18 cellular contexts compared by ENCODE assay signal in the genomic region with DNA sequence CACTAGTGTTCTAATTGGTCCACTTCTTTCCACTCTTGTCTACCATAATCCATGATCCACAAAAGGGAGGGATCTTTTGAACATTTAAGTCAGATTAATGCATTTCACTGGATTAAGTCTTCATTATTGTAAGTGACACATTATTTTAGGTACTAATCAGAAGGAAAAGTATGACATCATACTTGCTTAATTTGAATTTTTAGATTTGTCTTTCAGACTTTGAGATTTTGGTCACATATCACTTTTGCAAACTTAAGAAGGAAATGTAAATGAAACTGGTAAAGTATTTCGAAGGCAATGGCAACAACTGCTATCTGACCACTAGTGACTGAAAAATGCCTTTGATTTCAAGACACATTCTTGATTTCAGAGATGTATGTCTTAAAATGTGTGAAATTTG. TPM values are rescaled to one million over a fixed set of nuclear protein-coding genes. Genes with fewer than 3 reads are reported as not detected.
DNase-seq lines count a peak whose midpoint lies in the region; ATAC-seq and TF ChIP-seq lines count a peak whose summit lies in the region.
"Had no signal": no experiment of that assay in that cellular context is flagged by ENCODE, and none has a peak within 500 bp of the region (broad histone marks: within the 10 kb centered on the region; RNA-seq: fewer than 3 reads in every experiment).

No MANE protein-coding gene starts in this region.

- H3K79me2 ChIP-seq in Loucy (ENCODE audit: insufficient read depth, low read length) = peaks cover 62% of the 10 kb centered on the region

- no peak overlapping the region for H3K9ac ChIP-seq in BLaER1 treated with 17β-estradiol and CSF1 and Interleukin-3, amounts not matched to agents 10 nM and 100 nM
- H3K9ac ChIP-seq in Loucy (ENCODE audit: low read depth, low read length, poor library complexity, severe bottlenecking) = peak overlapping the region; percentile 87
- H3K9ac ChIP-seq: BLaER1 had no signal

- H3K9me3 ChIP-seq in BLaER1 treated with 17β-estradiol and CSF1 and Interleukin-3, amounts not matched to agents 10 nM and 100 nM (replicated peaks in 1 of 11) = no peaks in the 10 kb centered on the region
- H3K9me3 ChIP-seq in Loucy (ENCODE audit: insufficient read depth, low read depth, low read length) = no peaks in the 10 kb centered on the region
- H3K9me3 ChIP-seq: BLaER1, HAP-1 had no signal

- H3K4me1 Mint-ChIP-seq in immature natural killer cell = peaks cover 7 to 18% of the 10 kb centered on the region in 2 donors
- H3K4me1 Mint-ChIP-seq in stimulated activated effector memory CD8-positive, alpha-beta T cell treated with anti-CD3 and anti-CD28 coated beads, Interleukin-12 subunit alpha, Interleukin-12 subunit beta, amount 100 ng/mL, for 72 hours = peaks cover 5% of the 10 kb centered on the region

- H3K4me2 ChIP-seq in BLaER1 treated with 17β-estradiol and CSF1 and Interleukin-3, amounts not matched to agents 10 nM and 100 nM = peak overlapping the region in 7 of 11 experiments; percentile 58 to 87 (median 80); a peak in 12 of 22 replicates
- peak overlapping the region; percentile 84 for H3K4me2 ChIP-seq in Loucy (ENCODE audit: low read depth, low read length, poor library complexity, severe bottlenecking)

- H3K4me1 ChIP-seq in BLaER1 treated with 17β-estradiol and CSF1 and Interleukin-3, amounts not matched to agents 10 nM and 100 nM = peaks cover 23 to 37% (median 31%) of the 10 kb centered on the region in 10 experiments
- H3K4me1 ChIP-seq in Loucy (ENCODE audit: insufficient read depth, low read length, poor library complexity, severe bottlenecking) = peaks cover 64% of the 10 kb centered on the region

- no peak for TF ChIP-seq CTCF in GM12865 (IDR thresholded peaks at IDR 0.05; ENCODE audit: insufficient read depth, low read depth, low read length, missing control alignments)
- TF ChIP-seq CTCF in Loucy (conservative IDR thresholded peaks at IDR 0.05; ENCODE audit: low read length) = no peak; the same call in 1 of the 2 replicates

- no peaks in the 10 kb centered on the region for H3K9me3 Mint-ChIP-seq in immature natural killer cell
- no peaks in the 10 kb centered on the region for H3K9me3 Mint-ChIP-seq in stimulated activated effector memory CD8-positive, alpha-beta T cell treated with anti-CD3 and anti-CD28 coated beads, Interleukin-12 subunit alpha, Interleukin-12 subunit beta, amount 100 ng/mL, for 72 hours
- H3K9me3 Mint-ChIP-seq: CD8-positive, alpha-beta T cell had no signal

- H3F3A ChIP-seq in Loucy (ENCODE audit: low read depth) = peaks cover 7% of the 10 kb centered on the region

- no peaks in the 10 kb centered on the region for H4K20me1 ChIP-seq in BLaER1 treated with 17β-estradiol and CSF1 and Interleukin-3, amounts not matched to agents 10 nM and 100 nM
- no peaks in the 10 kb centered on the region for H4K20me1 ChIP-seq in Loucy (ENCODE audit: insufficient read depth, low read length, poor library complexity, severe bottlenecking)
- H4K20me1 ChIP-seq: BLaER1 had no signal

- no peak overlapping the region for H3K4me3 Mint-ChIP-seq in immature natural killer cell
- no peak overlapping the region for H3K4me3 Mint-ChIP-seq in stimulated activated effector memory CD8-positive, alpha-beta T cell treated with anti-CD3 and anti-CD28 coated beads, Interleukin-12 subunit alpha, Interleukin-12 subunit beta, amount 100 ng/mL, for 72 hours
- H3K4me3 Mint-ChIP-seq: CD8-positive, alpha-beta T cell had no signal

- peaks cover 0 to 3% (median 3%) of the 10 kb centered on the region in 3 donors for H3K27me3 Mint-ChIP-seq in immature natural killer cell (ENCODE audit: low read depth in 3 of 3)

- no peaks in the 10 kb centered on the region for H3K9me2 ChIP-seq in Loucy (replicated peaks; ENCODE audit: low read depth, low read length)

- no peak overlapping the region for H3K27ac ChIP-seq in BLaER1 treated with 17β-estradiol and CSF1 and Interleukin-3, amounts not matched to agents 10 nM and 100 nM
- H3K27ac ChIP-seq: BLaER1 had no signal

- no peaks in the 10 kb centered on the region for H3K36me3 ChIP-seq in BLaER1 treated with 17β-estradiol and CSF1 and Interleukin-3, amounts not matched to agents 10 nM and 100 nM
- H3K36me3 ChIP-seq in Loucy (ENCODE audit: insufficient read depth, low read length) = no peaks in the 10 kb centered on the region
- H3K36me3 ChIP-seq: BLaER1, HAP-1 had no signal

- H2AFZ ChIP-seq in Loucy (ENCODE audit: low read length) = no peak overlapping the region

- H3K36me3 Mint-ChIP-seq in immature natural killer cell = no peaks in the 10 kb centered on the region
- H3K36me3 Mint-ChIP-seq in stimulated activated effector memory CD8-positive, alpha-beta T cell treated with anti-CD3 and anti-CD28 coated beads, Interleukin-12 subunit alpha, Interleukin-12 subunit beta, amount 100 ng/mL, for 72 hours = no peaks in the 10 kb centered on the region
- H3K36me3 Mint-ChIP-seq: CD8-positive, alpha-beta T cell had no signal

- H3K27me3 ChIP-seq in BLaER1 treated with 17β-estradiol and CSF1 and Interleukin-3, amounts not matched to agents 10 nM and 100 nM = no peaks in the 10 kb centered on the region
- no peaks in the 10 kb centered on the region for H3K27me3 ChIP-seq in Loucy (ENCODE audit: insufficient read depth, low read length, poor library complexity, severe bottlenecking)
- H3K27me3 ChIP-seq: BLaER1 had no signal

- H3K4me3 ChIP-seq in BLaER1 treated with 17β-estradiol and CSF1 and Interleukin-3, amounts not matched to agents 10 nM and 100 nM = no peak overlapping the region
- H3K4me3 ChIP-seq in GM12865 (ENCODE audit: low read depth, low read length) (no peak overlapping the region), Loucy (ENCODE audit: low read length, poor library complexity, severe bottlenecking) (peak overlapping the region; percentile 77)
- H3K4me3 ChIP-seq: BLaER1, HAP-1 had no signal

- DNase-seq in GM12865 (ENCODE audit: low read depth) (peak; percentile 2), immature natural killer cell (peak in 2 of 3 donors; percentile 17 to 25), HuH-7 (ENCODE audit: low spot score) (no peak)
- no peak for DNase-seq in activated CD4-positive, alpha-beta T cell treated with anti-CD3 and anti-CD28 coated beads for 1 hour
- DNase-seq in stimulated activated effector memory CD8-positive, alpha-beta T cell treated with anti-CD3 and anti-CD28 coated beads, Interleukin-12 subunit alpha, Interleukin-12 subunit beta, amount 100 ng/mL, for 72 hours (ENCODE audit: low spot score in 2 of 2) = no peak
- DNase-seq: 8988T; Calu3; CD8-positive, alpha-beta T cell; DMS 273 treated with DMSO at 0.1 percent for 48 hours; DND-41; EL; KG1 had no signal

- no peak overlapping the region for H3K27ac Mint-ChIP-seq in immature natural killer cell
- no peak overlapping the region for H3K27ac Mint-ChIP-seq in stimulated activated effector memory CD8-positive, alpha-beta T cell treated with anti-CD3 and anti-CD28 coated beads, Interleukin-12 subunit alpha, Interleukin-12 subunit beta, amount 100 ng/mL, for 72 hours
- H3K27ac Mint-ChIP-seq: CD8-positive, alpha-beta T cell had no signal

- ATAC-seq in stimulated activated effector memory CD8-positive, alpha-beta T cell treated with anti-CD3 and anti-CD28 coated beads, Interleukin-12 subunit alpha, Interleukin-12 subunit beta, amount 100 ng/mL, for 72 hours = no peak
- ATAC-seq in HG03354 (IDR thresholded peaks at IDR 0.05; ENCODE audit: poor library complexity, severe bottlenecking, unreplicated experiment) = no peak
- ATAC-seq: CD8-positive, alpha-beta T cell had no signal

RNA-seq across cellular contexts. Expression of gene MMRN1, which starts 5.2 kb away (rescaled TPM):
- polyA plus RNA-seq in immature natural killer cell = 1 to 10 TPM in 2 of 3 donors, not detected in 1; 2.5 to 3.5 TPM
- polyA plus RNA-seq: AG04450 had no signal

Comparison
In these comparisons a context has a peak if more than half of its experiments do, and no peak if none do; other contexts are left out.
1. DNase-seq: peak in GM12865 (single experiment) and immature natural killer cell (2 of 3); none in activated CD4-positive, alpha-beta T cell treated with anti-CD3 and anti-CD28 coated beads for 1 hour (single experiment), stimulated activated effector memory CD8-positive, alpha-beta T cell treated with anti-CD3 and anti-CD28 coated beads, Interleukin-12 subunit alpha, Interleukin-12 subunit beta, amount 100 ng/mL, for 72 hours (0 of 2) and HuH-7 (single experiment).